ENCODE assay signal across 9 cellular contexts in the genomic region with DNA sequence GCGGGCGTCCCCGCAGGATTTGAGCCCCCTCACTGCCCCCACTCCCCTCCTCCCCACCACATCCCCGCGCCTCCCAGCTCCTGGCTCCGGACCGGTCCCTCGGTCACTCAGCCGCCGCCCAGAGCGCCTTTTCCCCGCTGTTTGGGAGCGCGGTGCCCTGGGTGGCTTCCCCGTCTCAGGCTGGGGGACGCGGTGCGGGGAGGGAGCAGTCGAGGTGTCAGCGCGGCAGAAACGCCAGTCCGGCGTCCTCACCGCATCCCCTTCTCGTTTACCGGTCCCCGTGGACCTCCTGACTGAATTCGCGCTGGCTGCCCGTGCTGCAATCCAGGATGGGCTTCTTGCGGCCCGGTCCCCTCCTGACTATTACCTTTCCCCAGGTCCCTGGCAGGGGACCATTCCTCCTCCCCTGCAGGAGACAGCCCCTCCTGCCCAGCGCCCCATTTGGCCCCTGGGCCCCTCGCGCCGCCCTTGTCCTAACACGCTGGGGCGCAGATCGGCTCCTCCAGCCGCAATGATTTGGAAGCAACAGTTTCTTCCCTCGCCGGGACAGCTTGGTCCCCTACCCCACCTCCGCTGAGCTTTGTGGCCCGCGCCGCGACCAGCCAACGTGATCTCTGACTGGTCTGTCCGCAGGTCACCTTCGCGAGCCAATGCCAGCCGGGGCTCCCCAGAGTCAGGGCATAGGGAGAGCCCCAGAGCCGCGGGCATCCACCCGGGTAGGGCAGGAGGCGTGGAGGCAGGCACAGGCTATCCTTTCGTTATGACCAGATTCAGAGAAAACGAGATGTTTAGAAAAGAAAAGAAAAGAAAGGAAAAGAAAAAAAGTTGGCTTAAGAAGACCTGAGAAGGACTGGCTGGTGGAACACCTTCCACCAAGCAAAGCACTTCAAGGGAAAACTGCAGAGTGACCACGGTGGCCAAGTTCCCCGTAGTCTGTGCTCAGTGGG. TPM values are rescaled to one million over a fixed set of nuclear protein-coding genes. Genes with fewer than 3 reads are reported as not detected.
DNase-seq lines count a peak whose midpoint lies in the region; ATAC-seq and TF ChIP-seq lines count a peak whose summit lies in the region.
"Had no signal": no experiment of that assay in that cellular context is flagged by ENCODE, and none has a peak within 500 bp of the region (broad histone marks: within the 10 kb centered on the region; RNA-seq: fewer than 3 reads in every experiment).

No MANE protein-coding gene starts in this region.

- no peak for TF ChIP-seq CTCF in cardiac muscle cell (IDR thresholded peaks at IDR 0.05; ENCODE audit: low read depth, low read length)

- peaks cover 36% of the 10 kb centered on the region for H3K4me1 ChIP-seq in cardiac muscle cell (ENCODE audit: low read depth)
- peaks cover 2% of the 10 kb centered on the region for H3K4me1 ChIP-seq in rectal smooth muscle tissue (ENCODE audit: control insufficient read depth, insufficient read depth, low read length)

- H3K36me3 ChIP-seq in cardiac muscle cell (no peaks in the 10 kb centered on the region), rectal smooth muscle tissue (ENCODE audit: control insufficient read depth, insufficient read depth, low read length) (no peaks in the 10 kb centered on the region)

- peak overlapping the region; percentile 64 for H3K4me3 ChIP-seq in cardiac muscle cell
- peak overlapping the region; percentile 69 for H3K4me3 ChIP-seq in rectal smooth muscle tissue (ENCODE audit: low read length)

- peak; percentile 23 for DNase-seq in activated naive CD4-positive, alpha-beta T cell treated with Interleukin-2 at 50 U/mL for 16 hours
- DNase-seq in activated naive CD4-positive, alpha-beta T cell treated with anti-CD3 and anti-CD28 coated beads, Interleukin-2, amount 50 U/mL, for 16 hours: no peak
- DNase-seq in activated CD8-positive, alpha-beta memory T cell treated with anti-CD3 and anti-CD28 coated beads for 24 hours: peak; percentile 69
- peak in 1 of 2 donors; percentile 44 for DNase-seq in cardiac muscle cell (ENCODE audit: low read depth in 1 of 2, low spot score in 1 of 2)
- no peak for DNase-seq in HCEC 1CT
- no peak for DNase-seq in central memory CD4-positive, alpha-beta T cell

- no peak overlapping the region for H3K9ac ChIP-seq in rectal smooth muscle tissue (ENCODE audit: low read length)

- H3K27me3 ChIP-seq in cardiac muscle cell (no peaks in the 10 kb centered on the region), rectal smooth muscle tissue (ENCODE audit: control insufficient read depth, insufficient read depth, low read length) (peaks cover 15% of the 10 kb centered on the region)

- H3K27ac ChIP-seq in cardiac muscle cell (no peak overlapping the region), rectal smooth muscle tissue (ENCODE audit: low read depth, low read length) (no peak overlapping the region)
- H3K27ac ChIP-seq: epithelial cell of prostate had no signal

- ATAC-seq in HG02798 (IDR thresholded peaks at IDR 0.05; ENCODE audit: poor library complexity, unreplicated experiment): no peak

- no peaks in the 10 kb centered on the region for H3K9me3 ChIP-seq in cardiac muscle cell (ENCODE audit: low read depth)

RNA-seq across cellular contexts. Expression of gene ANKRD33B, which starts 1.2 kb away (rescaled TPM):
- 6.4 and 14.8 TPM in 2 replicates for total RNA-seq in cardiac muscle cell
- polyA plus RNA-seq in cardiac muscle cell: 5.7 and 11.8 TPM in 2 replicates

Comparison
In these comparisons a context has a peak if more than half of its experiments do, and no peak if none do; other contexts are left out.
1. DNase-seq: peak in activated naive CD4-positive, alpha-beta T cell treated with Interleukin-2 at 50 U/mL for 16 hours (single experiment) and activated CD8-positive, alpha-beta memory T cell treated with anti-CD3 and anti-CD28 coated beads for 24 hours (single experiment); none in activated naive CD4-positive, alpha-beta T cell treated with anti-CD3 and anti-CD28 coated beads, Interleukin-2, amount 50 U/mL, for 16 hours (single experiment), HCEC 1CT (single experiment) and central memory CD4-positive, alpha-beta T cell (single experiment).